ENCODE assay signal across 7 cellular contexts in genomic region chr7:75092892-75093249, GRCh38. TPM values are rescaled to one million over a fixed set of nuclear protein-coding genes. Genes with fewer than 3 reads are reported as not detected.
DNase-seq lines count a peak whose midpoint lies in the region; ATAC-seq, FAIRE-seq and TF ChIP-seq lines count a peak whose summit lies in the region.
"Not testable (repeated sequence)": the region's sequence is repeated elsewhere in the genome, so short reads cannot be mapped to it uniquely, and the experiment has no call there.

No MANE protein-coding gene starts in this region.

- H3K9me3 Mint-ChIP-seq in activated T-cell treated with anti-CD3 and anti-CD28 coated beads, Interleukin-2, amount 50 U/mL, for 4 hours = not testable (repeated sequence)

- not testable (repeated sequence) for H3K27me3 ChIP-seq in RWPE2 (ENCODE audit: insufficient read depth, poor library complexity, severe bottlenecking); endothelial cell of umbilical vein (ENCODE audit: control insufficient read depth in 2 of 2, insufficient read depth in 2 of 2, low read length in 2 of 2); mononuclear cell (ENCODE audit: insufficient read depth, low read length)

- TF ChIP-seq POLR2A in endothelial cell of umbilical vein (IDR thresholded peaks at IDR 0.05; ENCODE audit: low read depth, low read length) = not testable (repeated sequence)

- H3K4me3 Mint-ChIP-seq in activated T-cell treated with anti-CD3 and anti-CD28 coated beads, Interleukin-2, amount 50 U/mL, for 4 hours = not testable (repeated sequence)

- not testable (repeated sequence) for FAIRE-seq in endothelial cell of umbilical vein (lab: Jason Lieb, UNC)

- H3K4me1 Mint-ChIP-seq in activated T-cell treated with anti-CD3 and anti-CD28 coated beads, Interleukin-2, amount 50 U/mL, for 4 hours (ENCODE audit: low read depth) = not testable (repeated sequence)

- not testable (repeated sequence) for H3K79me2 ChIP-seq in endothelial cell of umbilical vein (ENCODE audit: control insufficient read depth, insufficient read depth, low read length)

- H3K27ac ChIP-seq in RWPE2 (ENCODE audit: poor library complexity, severe bottlenecking) (peak overlapping the region; percentile 74), endothelial cell of umbilical vein (ENCODE audit: insufficient read depth, low read depth, low read length) (peak overlapping the region; percentile 84)

- dilution Hi-C loops in endothelial cell of umbilical vein (cut with MboI; ENCODE audit: extremely low pct_ligation_motif_present, low sequenced_read_pairs) = not testable (repeated sequence)

- not testable (repeated sequence) for H2AFZ ChIP-seq in endothelial cell of umbilical vein (ENCODE audit: low read depth, low read length)

- H3K36me3 ChIP-seq in RWPE2 (ENCODE audit: low read depth); endothelial cell of umbilical vein (ENCODE audit: control insufficient read depth in 2 of 2, extremely low read depth in 1 of 2, insufficient read depth in 2 of 2, low read length in 2 of 2): not testable (repeated sequence)

- not testable (repeated sequence) for H3K36me3 Mint-ChIP-seq in activated T-cell treated with anti-CD3 and anti-CD28 coated beads, Interleukin-2, amount 50 U/mL, for 4 hours (ENCODE audit: insufficient read depth)

- not testable (repeated sequence) for H3K9me1 ChIP-seq in endothelial cell of umbilical vein (replicated peaks; ENCODE audit: control insufficient read depth, extremely low read depth, insufficient read depth, low read length)

- TF ChIP-seq CTCF in RWPE2 (IDR thresholded peaks at IDR 0.05; ENCODE audit: poor library complexity, severe bottlenecking); endothelial cell of umbilical vein (IDR thresholded peaks at IDR 0.05; ENCODE audit: extremely low read depth in 1 of 2, insufficient read depth in 1 of 2, low read depth in 1 of 2, low read length in 2 of 2): not testable (repeated sequence)

- intact Hi-C loops in endothelial cell of umbilical vein (cut with micrococcal nuclease) = not testable (repeated sequence)

- DNase-seq in RWPE2 (ENCODE audit: low spot score) = peak; percentile 93
- peak; percentile 91 for DNase-seq in activated T-cell treated with anti-CD3 and anti-CD28 coated beads, Interleukin-2, amount 50 U/mL, for 4 hours
- not testable (repeated sequence) for DNase-seq in endothelial cell of umbilical vein (ENCODE audit: low read depth, low spot score)
- DNase-seq in stimulated activated CD4-positive, alpha-beta T cell treated with anti-CD3 and anti-CD28 coated beads, Interleukin-4, amount 100 ng/mL, for 1 hour = peak; percentile 89

- CTCF ChIA-PET in endothelial cell of umbilical vein (lab: Charles Lee) = not testable (repeated sequence)

- H3K27me3 Mint-ChIP-seq in activated T-cell treated with anti-CD3 and anti-CD28 coated beads, Interleukin-2, amount 50 U/mL, for 4 hours (ENCODE audit: low read depth) = not testable (repeated sequence)

- H3K4me2 ChIP-seq in endothelial cell of umbilical vein (ENCODE audit: insufficient read depth, low read length) = not testable (repeated sequence)

- POLR2A ChIA-PET in endothelial cell of umbilical vein (lab: Charles Lee) = not testable (repeated sequence)

- ATAC-seq in GM19324 (IDR thresholded peaks at IDR 0.05; ENCODE audit: low FRiP score, unreplicated experiment) (peak; percentile 99), HG02981 (IDR thresholded peaks at IDR 0.05; ENCODE audit: unreplicated experiment) (peak; percentile 96), RWPE2 (ENCODE audit: low read depth) (peak; percentile 95)
- peak; percentile 99 for ATAC-seq in activated T-cell treated with anti-CD3 and anti-CD28 coated beads, Interleukin-2, amount 50 U/mL, for 4 hours

- not testable (repeated sequence) for BruUV-seq in endothelial cell of umbilical vein (replicated peaks; lab: Mats Ljungman, UMichigan)

- H4K20me1 ChIP-seq in endothelial cell of umbilical vein (replicated peaks; ENCODE audit: control insufficient read depth, extremely low read depth, insufficient read depth, low read length) = not testable (repeated sequence)

- H3K4me3 ChIP-seq in RWPE2 (ENCODE audit: severe bottlenecking) = peak overlapping the region; percentile 97
- peak overlapping the region in 1 of 3 experiments; percentile 46 for H3K4me3 ChIP-seq in endothelial cell of umbilical vein (replicated peaks in 1 of 3; ENCODE audit: insufficient read depth in 1 of 3, low read depth in 1 of 3, low read length in 3 of 3)
- H3K4me3 ChIP-seq in mononuclear cell (ENCODE audit: low read length) = peak overlapping the region; percentile 42

- not testable (repeated sequence) for H3K4me1 ChIP-seq in RWPE2 (ENCODE audit: insufficient read depth, poor library complexity, severe bottlenecking); endothelial cell of umbilical vein (ENCODE audit: control insufficient read depth, extremely low read depth, insufficient read depth, low read length); mononuclear cell (ENCODE audit: insufficient read depth, low read length)

- H3K9ac ChIP-seq in endothelial cell of umbilical vein (replicated peaks; ENCODE audit: extremely low read depth, insufficient read depth, low read length) = peak overlapping the region; percentile 63

- not testable (repeated sequence) for H3K9me3 ChIP-seq in RWPE2 (ENCODE audit: severe bottlenecking); endothelial cell of umbilical vein (replicated peaks; ENCODE audit: control insufficient read depth, insufficient read depth, low read length); mononuclear cell (ENCODE audit: low read depth, low read length)

TF ChIP-seq in endothelial cell of umbilical vein, 7 proteins besides CTCF, POLR2A, EP300 and RAD21:
- peak; percentile 50 for TF ChIP-seq POLR2AphosphoS5 (IDR thresholded peaks at IDR 0.05; ENCODE audit: insufficient read depth, low read depth, low read length)
TF ChIP-seq in endothelial cell of umbilical vein: peak in this region for 1; not testable (repeated sequence) for 6.

RNA-seq across cellular contexts. Expression of gene GTF2IRD2B, which starts 0.5 kb away (rescaled TPM):
- 10 to 100 TPM; 11.0 to 13.2 (median 12.4) TPM for total RNA-seq in activated T-cell treated with anti-CD3 and anti-CD28 coated beads, Interleukin-2, amount 50 U/mL, for 4 hours
- 21.3 and 30.5 TPM in 2 replicates for total RNA-seq in endothelial cell of umbilical vein
- 22.1 and 26.7 TPM in 2 replicates for polyA plus RNA-seq in endothelial cell of umbilical vein
- 13.8 and 17.1 TPM in 2 replicates for polyA plus RNA-seq in endothelial cell of umbilical vein (2011; cell fraction: cytosol; rRNA removed)
- polyA plus RNA-seq in endothelial cell of umbilical vein (2011; cell fraction: nucleus; rRNA removed) = 36.0 and 37.4 TPM in 2 replicates
- 6.4 and 7.4 TPM in 2 replicates for polyA plus RNA-seq in endothelial cell of umbilical vein (2012)
- polyA minus RNA-seq in endothelial cell of umbilical vein = 17.7 and 29.7 TPM in 2 replicates
- polyA minus RNA-seq in endothelial cell of umbilical vein (2011; cell fraction: cytosol; rRNA and poly(A)+ RNA removed) = 9.7 TPM
- polyA minus RNA-seq in endothelial cell of umbilical vein (2011; cell fraction: nucleus; rRNA and poly(A)+ RNA removed) = 26.9 and 30.6 TPM in 2 replicates
- total RNA-seq in mononuclear cell = 36.7 TPM

RNA-seq across cellular contexts. Expression of gene RCC1L, which starts 19.3 kb away (rescaled TPM):
- total RNA-seq in activated T-cell treated with anti-CD3 and anti-CD28 coated beads, Interleukin-2, amount 50 U/mL, for 4 hours = 10 to 100 TPM; 59.8 to 62.8 (median 62.7) TPM
- 46.1 and 53.4 TPM in 2 replicates for total RNA-seq in endothelial cell of umbilical vein
- polyA plus RNA-seq in endothelial cell of umbilical vein = 30.1 and 44.7 TPM in 2 replicates
- polyA plus RNA-seq in endothelial cell of umbilical vein (2011; cell fraction: cytosol; rRNA removed) = 42.0 and 45.3 TPM in 2 replicates
- polyA plus RNA-seq in endothelial cell of umbilical vein (2011; cell fraction: nucleus; rRNA removed) = 30.4 and 38.6 TPM in 2 replicates
- 48.0 and 48.4 TPM in 2 replicates for polyA plus RNA-seq in endothelial cell of umbilical vein (2012)
- polyA minus RNA-seq in endothelial cell of umbilical vein = 37.1 and 40.2 TPM in 2 replicates
- polyA minus RNA-seq in endothelial cell of umbilical vein (2011; cell fraction: cytosol; rRNA and poly(A)+ RNA removed) = 19.9 TPM
- 13.1 and 16.2 TPM in 2 replicates for polyA minus RNA-seq in endothelial cell of umbilical vein (2011; cell fraction: nucleus; rRNA and poly(A)+ RNA removed)
- 15.7 TPM for total RNA-seq in mononuclear cell
